In genomic region chr5:131536211-131536826, GRCh38 we compare ENCODE assay signal across 1 cellular context.
A peak's percentile ranks its signal among the peaks of the same experiment; 100 is the strongest.
TF ChIP-seq lines count a peak whose summit lies in the region.

No MANE protein-coding gene starts in this region.

TF ChIP-seq in HEK293, 187 proteins besides CTCF, POLR2A, EP300 and RAD21 (continued from another document and continues in another):
- TF ChIP-seq HIC1 (tag by site-specific recombination; IDR thresholded peaks at IDR 0.05): no peak
- TF ChIP-seq PRDM1 (tag by site-specific recombination; IDR thresholded peaks at IDR 0.05): peak; percentile 68
- TF ChIP-seq ZNF623 (tag by site-specific recombination; IDR thresholded peaks at IDR 0.05): peak; percentile 27; the same call in 1 of the 2 replicates
- TF ChIP-seq ZBTB44 (tag by site-specific recombination; IDR thresholded peaks at IDR 0.05): 0 out of 2 replicates have a peak, but pooled peaks have one; percentile 49
- peak; percentile 35; the same call in 1 of the 2 replicates for TF ChIP-seq ZNF692 (tag by site-specific recombination; IDR thresholded peaks at IDR 0.05)
- no peak for TF ChIP-seq ZBTB49 (tag by site-specific recombination; IDR thresholded peaks at IDR 0.05; ENCODE audit: low read depth)
- no peak for TF ChIP-seq ZNF560 (tag by site-specific recombination; IDR thresholded peaks at IDR 0.05; ENCODE audit: borderline replicate concordance)
- TF ChIP-seq ZNF639 (tag by site-specific recombination; IDR thresholded peaks at IDR 0.05): peak; percentile 79; the same call in 1 of the 2 replicates
- TF ChIP-seq TRIM28 (IDR thresholded peaks at IDR 0.05; ENCODE audit: borderline replicate concordance, low read length): peak; percentile 82; the same call in 1 of the 2 replicates
- TF ChIP-seq ZNF645 (tag by site-specific recombination; IDR thresholded peaks at IDR 0.05): no peak
- no peak for TF ChIP-seq ZNF677 (tag by site-specific recombination; IDR thresholded peaks at IDR 0.05)
- TF ChIP-seq ZNF544 (tag by site-specific recombination; IDR thresholded peaks at IDR 0.05): no peak
- no peak for TF ChIP-seq REPIN1 (tag by site-specific recombination; IDR thresholded peaks at IDR 0.05; ENCODE audit: low read depth)
- TF ChIP-seq ZSCAN30 (tag by site-specific recombination; IDR thresholded peaks at IDR 0.05): no peak
- no peak for TF ChIP-seq HOXD13 (CRISPR knock-in tag; IDR thresholded peaks at IDR 0.05; ENCODE audit: borderline replicate concordance)
- no peak for TF ChIP-seq ZNF248 (tag by site-specific recombination; IDR thresholded peaks at IDR 0.05)
- peak; percentile 60; the same call in 1 of the 2 replicates for TF ChIP-seq PATZ1 (tag by site-specific recombination; IDR thresholded peaks at IDR 0.05)
- TF ChIP-seq ZNF2 (tag by site-specific recombination; IDR thresholded peaks at IDR 0.05): peak; percentile 67; the same call in 1 of the 2 replicates
- TF ChIP-seq ELK4 (IDR thresholded peaks at IDR 0.05; ENCODE audit: borderline replicate concordance, low read depth, low read length): no peak
- no peak for TF ChIP-seq ZNF76 (tag by site-specific recombination; IDR thresholded peaks at IDR 0.05; ENCODE audit: borderline replicate concordance, low read depth)
- no peak for TF ChIP-seq KLF16 (tag by site-specific recombination; IDR thresholded peaks at IDR 0.05)
- no peak for TF ChIP-seq REST (tag by site-specific recombination; IDR thresholded peaks at IDR 0.05)
- peak; percentile 91 for TF ChIP-seq ZEB2 (tag by site-specific recombination; IDR thresholded peaks at IDR 0.05)
- no peak for TF ChIP-seq ZNF221 (tag by site-specific recombination; IDR thresholded peaks at IDR 0.05; ENCODE audit: borderline replicate concordance)
- peak; percentile 97 for TF ChIP-seq PRDM6 (tag by site-specific recombination; IDR thresholded peaks at IDR 0.05)
- peak; percentile 87 for TF ChIP-seq PRDM10 (tag by site-specific recombination; IDR thresholded peaks at IDR 0.05)
- no peak for TF ChIP-seq ZNF585B (tag by site-specific recombination; IDR thresholded peaks at IDR 0.05)
- TF ChIP-seq ZNF391 (tag by site-specific recombination; IDR thresholded peaks at IDR 0.05; ENCODE audit: borderline replicate concordance, low read depth): 0 out of 2 replicates have a peak, but pooled peaks have one; percentile 50
- no peak for TF ChIP-seq ZNF335 (tag by site-specific recombination; conservative IDR thresholded peaks at IDR 0.05)
